Comparison of ENCODE assay signal across 1 cellular context in genomic region chr20:18956878-18957277, GRCh38.
TF ChIP-seq lines count a peak whose summit lies in the region.

No MANE protein-coding gene starts in this region.

TF ChIP-seq in GM23338, 12 proteins besides CTCF, POLR2A, EP300 and RAD21 (continued from another document):
- TF ChIP-seq ZNF462 (CRISPR knock-in tag; IDR thresholded peaks at IDR 0.05), result no peak
